1 cellular context compared by ENCODE assay signal in the genomic region with DNA sequence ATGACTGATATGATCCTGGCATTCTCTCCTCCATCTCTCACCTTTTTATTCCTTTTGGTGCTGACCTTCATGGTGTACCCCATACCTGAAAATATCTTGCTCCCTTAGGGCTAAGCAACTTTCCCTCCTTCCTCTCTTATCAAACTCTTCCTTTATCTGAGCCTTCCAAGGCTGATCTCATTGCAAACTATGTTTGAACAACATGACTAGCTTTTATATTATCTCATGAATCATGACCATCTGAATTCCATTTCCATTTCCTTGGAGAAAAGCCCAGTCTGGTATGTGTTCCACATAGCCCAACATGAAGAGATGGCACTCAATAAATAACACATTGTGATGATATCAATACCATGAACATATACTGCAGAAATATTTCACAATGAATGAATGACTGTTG.
TF ChIP-seq lines count a peak whose summit lies in the region.

No MANE protein-coding gene starts in this region.

TF ChIP-seq in H1, 55 proteins besides CTCF, POLR2A, EP300 and RAD21:
- no peak for TF ChIP-seq JUN (IDR thresholded peaks at IDR 0.05; ENCODE audit: low read depth, low read length)
- no peak for TF ChIP-seq CHD1 (IDR thresholded peaks at IDR 0.05; ENCODE audit: low read depth, low read length)
- TF ChIP-seq HDAC2 (IDR thresholded peaks at IDR 0.05; ENCODE audit: borderline replicate concordance in 1 of 2, low read depth in 2 of 2, low read length in 2 of 2) = no peak
